In the genomic region with DNA sequence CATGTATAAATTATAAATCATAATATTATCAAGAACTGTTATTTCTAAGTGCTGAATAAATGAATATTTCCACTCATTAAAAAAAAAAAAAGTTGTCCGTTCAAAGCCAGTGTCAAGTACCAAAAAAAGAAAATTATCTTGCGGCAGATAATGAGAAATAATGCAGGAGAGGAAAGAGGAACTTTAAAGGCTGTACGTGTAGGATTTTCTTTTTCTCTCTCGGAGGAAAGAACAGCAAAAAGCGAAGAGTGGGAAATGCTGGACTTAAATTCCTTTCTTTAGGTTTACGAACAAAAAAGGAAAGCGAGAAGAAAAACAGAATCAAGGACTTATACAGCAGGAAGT, we compare ENCODE assay signal across 8 cellular contexts. TPM values are rescaled to one million over a fixed set of nuclear protein-coding genes. Genes with fewer than 3 reads are reported as not detected.
DNase-seq lines count a peak whose midpoint lies in the region; ATAC-seq and TF ChIP-seq lines count a peak whose summit lies in the region.

No MANE protein-coding gene starts in this region.

- H3K4me3 ChIP-seq in HUES6 (ENCODE audit: low read depth, low read length) (peak overlapping the region; percentile 65), breast epithelium (peak overlapping the region; percentile 47 to 68 (median 63))

- intact Hi-C loops in breast epithelium (cut with DNase I; ENCODE audit: low total_unique reads): no loop called here

- H3K4me1 ChIP-seq in HUES6 (ENCODE audit: control insufficient read depth, insufficient read depth, low read length): peaks cover 8% of the 10 kb centered on the region; the same call in 1 of the 2 replicates
- H3K4me1 ChIP-seq in breast epithelium: no peaks in the 10 kb centered on the region

- H3K27ac ChIP-seq in 22Rv1: peak overlapping the region; percentile 75
- H3K27ac ChIP-seq in HUES6 (ENCODE audit: low read depth, low read length): peak overlapping the region; percentile 24
- peak overlapping the region; percentile 87 to 88 for H3K27ac ChIP-seq in breast epithelium

- DNase-seq in breast epithelium (ENCODE audit: low spot score in 2 of 2): no peak
- DNase-seq in midbrain (lab: John Stamatoyannopoulos, UW): peak; percentile 71
- DNase-seq in NCI-H774 (lab: John Stamatoyannopoulos, UW): no peak
- DNase-seq in activated CD4-positive, alpha-beta T cell treated with anti-CD3 and anti-CD28 coated beads for 1 hour: no peak
- DNase-seq in stimulated activated CD4-positive, alpha-beta T cell treated with anti-CD3 and anti-CD28 coated beads, Interleukin-2, amount 100 ng/mL, for 48 hours: no peak

- no peak for ATAC-seq in HG02938 (IDR thresholded peaks at IDR 0.05; ENCODE audit: unreplicated experiment)

- H3K9me3 ChIP-seq in HUES6 (ENCODE audit: control insufficient read depth, insufficient read depth, low read depth, low read length): peaks cover 15% of the 10 kb centered on the region
- peaks cover 0 to 5% of the 10 kb centered on the region in 2 donors for H3K9me3 ChIP-seq in breast epithelium

- TF ChIP-seq POLR2A in breast epithelium (IDR thresholded peaks at IDR 0.05): no peak

- TF ChIP-seq CTCF in 22Rv1 (IDR thresholded peaks at IDR 0.05) (no peak), breast epithelium (IDR thresholded peaks at IDR 0.05) (no peak)

- H3K9ac ChIP-seq in HUES6 (ENCODE audit: low read length): peak overlapping the region; percentile 89

- H3K36me3 ChIP-seq in HUES6 (ENCODE audit: control insufficient read depth, insufficient read depth, low read length) (no peaks in the 10 kb centered on the region), breast epithelium (no peaks in the 10 kb centered on the region)

- no peaks in the 10 kb centered on the region; the same call in 1 of the 2 replicates for H3K27me3 ChIP-seq in HUES6 (ENCODE audit: control insufficient read depth, insufficient read depth, low read length)
- no peaks in the 10 kb centered on the region for H3K27me3 ChIP-seq in breast epithelium

RNA-seq across cellular contexts. Expression of gene CCDC83, which starts 1.0 kb away (rescaled TPM):
- total RNA-seq in breast epithelium: under 1 TPM in 1 of 3 donors, not detected in 2; 0.33 TPM

RNA-seq across cellular contexts. Expression of gene SYTL2, which starts 43.2 kb away (rescaled TPM):
- total RNA-seq in breast epithelium: 100 to 1,000 TPM in 2 of 3 donors, 10 to 100 TPM in 1; 10.1 to 189 (median 120) TPM

Comparison
In these comparisons a context has a peak if more than half of its experiments do, and no peak if none do; other contexts are left out.
1. H3K27ac ChIP-seq: peak in every context shown above with its lines; median percentile 88 in breast epithelium; 75 in 22Rv1; 24 in HUES6.